ENCODE assay signal across 7 cellular contexts in genomic region chr9:129497064-129497836, GRCh38.
DNase-seq lines count a peak whose midpoint lies in the region; ATAC-seq, FAIRE-seq and TF ChIP-seq lines count a peak whose summit lies in the region.

No MANE protein-coding gene starts in this region.

- H3K27ac ChIP-seq in GM23248: peak overlapping the region; percentile 96
- H3K27ac ChIP-seq in OCI-LY3 (ENCODE audit: low read length): no peak overlapping the region
- peak overlapping the region; percentile 60 for H3K27ac ChIP-seq in effector memory CD4-positive, alpha-beta T cell (ENCODE audit: insufficient read depth, low read length, poor library complexity, severe bottlenecking)
- H3K27ac ChIP-seq in mucosa of rectum (ENCODE audit: low read depth in 2 of 2, low read length in 2 of 2): peak overlapping the region; percentile 95 to 97
- H3K27ac ChIP-seq in urinary bladder (ENCODE audit: low read depth): peak overlapping the region; percentile 98

- H3K9me3 ChIP-seq in GM23248 (ENCODE audit: low read depth) (no peaks in the 10 kb centered on the region), OCI-LY3 (ENCODE audit: insufficient read depth, low read length) (no peaks in the 10 kb centered on the region), mucosa of rectum (ENCODE audit: control insufficient read depth in 2 of 2, low read length in 2 of 2) (no peaks in the 10 kb centered on the region)
- no peaks in the 10 kb centered on the region for H3K9me3 ChIP-seq in effector memory CD4-positive, alpha-beta T cell (ENCODE audit: control insufficient read depth, low read length)

- no peak overlapping the region for H2AFZ ChIP-seq in GM23248
- 0 out of 2 replicates have a peak overlapping the region, but pooled peaks have one; percentile 67 for H2AFZ ChIP-seq in OCI-LY3 (ENCODE audit: low read depth, low read length)

- FAIRE-seq in GM12892 (lab: Jason Lieb, UNC): no peak

- H3K4me1 ChIP-seq in GM23248 (ENCODE audit: insufficient read depth) (peaks cover 24% of the 10 kb centered on the region), OCI-LY3 (ENCODE audit: low read length) (peaks cover 5% of the 10 kb centered on the region; the same call in 1 of the 2 replicates), mucosa of rectum (ENCODE audit: control insufficient read depth in 2 of 2, insufficient read depth in 2 of 2, low read length in 2 of 2) (peaks cover 26 to 27% of the 10 kb centered on the region in 2 donors), urinary bladder (ENCODE audit: insufficient read depth) (no peaks in the 10 kb centered on the region)
- H3K4me1 ChIP-seq in effector memory CD4-positive, alpha-beta T cell (ENCODE audit: control insufficient read depth, insufficient read depth, low read length, poor library complexity, severe bottlenecking): peaks cover 20% of the 10 kb centered on the region

- H3K4me2 ChIP-seq in GM23248 (ENCODE audit: unreplicated experiment) (peak overlapping the region; percentile 84), OCI-LY3 (ENCODE audit: low read length) (peak overlapping the region; percentile 97)

- H3F3A ChIP-seq in GM23248 (ENCODE audit: insufficient read depth): peaks cover 45% of the 10 kb centered on the region

- 0 out of 2 replicates have a peak, but pooled peaks cover 3% of the 10 kb centered on the region for H3K79me2 ChIP-seq in GM23248 (ENCODE audit: insufficient read depth)
- no peaks in the 10 kb centered on the region for H3K79me2 ChIP-seq in OCI-LY3 (ENCODE audit: low read length)

- DNase-seq in GM23248 (peak; percentile 56), GM12892 (ENCODE audit: insufficient read length) (no peak)
- DNase-seq in effector memory CD4-positive, alpha-beta T cell: no peak

- no peak for ATAC-seq in GM18505 (IDR thresholded peaks at IDR 0.05; ENCODE audit: unreplicated experiment)

- H3K4me3 ChIP-seq in GM23248: peak overlapping the region; percentile 85
- peak overlapping the region; percentile 86 for H3K4me3 ChIP-seq in OCI-LY3 (ENCODE audit: low read length)
- H3K4me3 ChIP-seq in effector memory CD4-positive, alpha-beta T cell (ENCODE audit: insufficient read depth, low read depth, low read length, poor library complexity, severe bottlenecking): peak overlapping the region; percentile 65
- peak overlapping the region; percentile 69 to 77 for H3K4me3 ChIP-seq in mucosa of rectum (ENCODE audit: low read length in 2 of 2)
- H3K4me3 ChIP-seq in urinary bladder (ENCODE audit: low read depth, low read length): peak overlapping the region; percentile 52

- peak overlapping the region; percentile 98 for H3K9ac ChIP-seq in GM23248
- H3K9ac ChIP-seq in OCI-LY3 (ENCODE audit: low read length): peak overlapping the region; percentile 77
- peak overlapping the region; percentile 69 to 95 for H3K9ac ChIP-seq in mucosa of rectum (ENCODE audit: low read depth in 1 of 2, low read length in 2 of 2)

- H3K36me3 ChIP-seq in GM23248 (ENCODE audit: low read depth) (no peaks in the 10 kb centered on the region), OCI-LY3 (replicated peaks; ENCODE audit: low read depth, low read length) (no peaks in the 10 kb centered on the region), mucosa of rectum (ENCODE audit: control insufficient read depth in 2 of 2, insufficient read depth in 2 of 2, low read length in 2 of 2) (peaks cover 0 to 3% of the 10 kb centered on the region in 2 donors), urinary bladder (ENCODE audit: insufficient read depth) (no peaks in the 10 kb centered on the region)
- H3K36me3 ChIP-seq in effector memory CD4-positive, alpha-beta T cell (ENCODE audit: control insufficient read depth, insufficient read depth, low read length): no peaks in the 10 kb centered on the region

- no peak for TF ChIP-seq POLR2A in GM12892 (IDR thresholded peaks at IDR 0.05; ENCODE audit: low read depth, low read length)
- no peak for TF ChIP-seq POLR2A in GM18505 (IDR thresholded peaks at IDR 0.05; ENCODE audit: borderline replicate concordance, extremely low read depth, insufficient read depth, insufficient read length)

- no peaks in the 10 kb centered on the region for H3K9me2 ChIP-seq in GM23248 (ENCODE audit: insufficient read depth)

- 2 to 5% methylated on average over 12 to 17 of the region's 17 CpGs for WGBS in GM23248 (ENCODE audit: low coverage in 1 of 2, low lambda C conversion rate in 2 of 2, missing lambda C conversion rate in 2 of 2), 2 experiments
- 14% methylated on average over 17 of the region's 17 CpGs for WGBS in urinary bladder

- in situ Hi-C loops in GM23248 (cut with MboI): loop anchor here (10.0 kb wide), 1 partner anchor 108 kb away; no protein-coding TSS in a partner anchor

- TF ChIP-seq CTCF in OCI-LY3 (IDR thresholded peaks at IDR 0.05; ENCODE audit: low read depth, low read length): no peak

- H4K20me1 ChIP-seq in GM23248 (ENCODE audit: insufficient read depth): no peaks in the 10 kb centered on the region
- no peaks in the 10 kb centered on the region for H4K20me1 ChIP-seq in OCI-LY3 (ENCODE audit: insufficient read depth, low read length)

- no peaks in the 10 kb centered on the region for H3K27me3 ChIP-seq in GM23248 (replicated peaks; ENCODE audit: insufficient read depth)
- H3K27me3 ChIP-seq in OCI-LY3 (ENCODE audit: low read depth, low read length): no peaks in the 10 kb centered on the region
- H3K27me3 ChIP-seq in effector memory CD4-positive, alpha-beta T cell (replicated peaks; ENCODE audit: control insufficient read depth, insufficient read depth, low read length, poor library complexity, severe bottlenecking): no peaks in the 10 kb centered on the region
- H3K27me3 ChIP-seq in mucosa of rectum (ENCODE audit: control insufficient read depth in 2 of 2, insufficient read depth in 2 of 2, low read length in 2 of 2): no peaks in the 10 kb centered on the region
